In genomic region chr17:70552230-70552981, GRCh38 we compare ENCODE assay signal across 1 cellular context.
TF ChIP-seq lines count a peak whose summit lies in the region.

No MANE protein-coding gene starts in this region.

TF ChIP-seq in IMR-90, 13 proteins besides CTCF, POLR2A, EP300 and RAD21:
- TF ChIP-seq CEBPB (IDR thresholded peaks at IDR 0.05; ENCODE audit: low read depth, low read length) (no peak), MXI1 (IDR thresholded peaks at IDR 0.05; ENCODE audit: borderline replicate concordance, low read depth, low read length) (no peak), FOS (IDR thresholded peaks at IDR 0.05; ENCODE audit: low read depth, low read length) (no peak), MAFK (IDR thresholded peaks at IDR 0.05; ENCODE audit: low read depth, low read length) (no peak), SMC3 (IDR thresholded peaks at IDR 0.05; ENCODE audit: low read depth, low read length) (peak; percentile 76)
